ENCODE assay signal across 1 cellular context in genomic region chr14:60206837-60207533, GRCh38.
TF ChIP-seq lines count a peak whose summit lies in the region.

No MANE protein-coding gene starts in this region.

TF ChIP-seq in GM12878, 131 proteins besides CTCF, POLR2A, EP300 and RAD21 (continued from another document and continues in another):
- TF ChIP-seq, protein P1, sequence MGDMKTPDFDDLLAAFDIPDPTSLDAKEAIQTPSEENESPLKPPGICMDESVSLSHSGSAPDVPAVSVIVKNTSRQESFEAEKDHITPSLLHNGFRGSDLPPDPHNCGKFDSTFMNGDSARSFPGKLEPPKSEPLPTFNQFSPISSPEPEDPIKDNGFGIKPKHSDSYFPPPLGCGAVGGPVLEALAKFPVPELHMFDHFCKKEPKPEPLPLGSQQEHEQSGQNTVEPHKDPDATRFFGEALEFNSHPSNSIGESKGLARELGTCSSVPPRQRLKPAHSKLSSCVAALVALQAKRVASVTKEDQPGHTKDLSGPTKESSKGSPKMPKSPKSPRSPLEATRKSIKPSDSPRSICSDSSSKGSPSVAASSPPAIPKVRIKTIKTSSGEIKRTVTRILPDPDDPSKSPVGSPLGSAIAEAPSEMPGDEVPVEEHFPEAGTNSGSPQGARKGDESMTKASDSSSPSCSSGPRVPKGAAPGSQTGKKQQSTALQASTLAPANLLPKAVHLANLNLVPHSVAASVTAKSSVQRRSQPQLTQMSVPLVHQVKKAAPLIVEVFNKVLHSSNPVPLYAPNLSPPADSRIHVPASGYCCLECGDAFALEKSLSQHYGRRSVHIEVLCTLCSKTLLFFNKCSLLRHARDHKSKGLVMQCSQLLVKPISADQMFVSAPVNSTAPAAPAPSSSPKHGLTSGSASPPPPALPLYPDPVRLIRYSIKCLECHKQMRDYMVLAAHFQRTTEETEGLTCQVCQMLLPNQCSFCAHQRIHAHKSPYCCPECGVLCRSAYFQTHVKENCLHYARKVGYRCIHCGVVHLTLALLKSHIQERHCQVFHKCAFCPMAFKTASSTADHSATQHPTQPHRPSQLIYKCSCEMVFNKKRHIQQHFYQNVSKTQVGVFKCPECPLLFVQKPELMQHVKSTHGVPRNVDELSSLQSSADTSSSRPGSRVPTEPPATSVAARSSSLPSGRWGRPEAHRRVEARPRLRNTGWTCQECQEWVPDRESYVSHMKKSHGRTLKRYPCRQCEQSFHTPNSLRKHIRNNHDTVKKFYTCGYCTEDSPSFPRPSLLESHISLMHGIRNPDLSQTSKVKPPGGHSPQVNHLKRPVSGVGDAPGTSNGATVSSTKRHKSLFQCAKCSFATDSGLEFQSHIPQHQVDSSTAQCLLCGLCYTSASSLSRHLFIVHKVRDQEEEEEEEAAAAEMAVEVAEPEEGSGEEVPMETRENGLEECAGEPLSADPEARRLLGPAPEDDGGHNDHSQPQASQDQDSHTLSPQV (IDR thresholded peaks at IDR 0.05): no peak
- TF ChIP-seq ZZZ3 (IDR thresholded peaks at IDR 0.05; ENCODE audit: control insufficient read depth, insufficient read length, low read depth) (no peak), EGR1 (IDR thresholded peaks at IDR 0.05; ENCODE audit: borderline replicate concordance in 1 of 2, low read depth in 2 of 2, low read length in 2 of 2) (no peak), CUX1 (IDR thresholded peaks at IDR 0.05; ENCODE audit: insufficient replicate concordance, low read depth, low read length) (peak; percentile 96), RB1 (IDR thresholded peaks at IDR 0.05; ENCODE audit: borderline replicate concordance) (no peak), JUND (IDR thresholded peaks at IDR 0.05; ENCODE audit: low read depth, low read length) (no peak), FOS (IDR thresholded peaks at IDR 0.05; ENCODE audit: borderline replicate concordance, extremely low read depth, insufficient read length) (no peak), SPI1 (IDR thresholded peaks at IDR 0.05; ENCODE audit: borderline replicate concordance, insufficient read depth, low read depth, low read length) (no peak), ESRRA (IDR thresholded peaks at IDR 0.05; ENCODE audit: low read length) (no peak), FOXK2 (IDR thresholded peaks at IDR 0.05) (no peak), CBFB (IDR thresholded peaks at IDR 0.05; ENCODE audit: low read depth) (0 out of 2 replicates have a peak, but pooled peaks have one; percentile 44), ZNF207 (IDR thresholded peaks at IDR 0.05; ENCODE audit: borderline replicate concordance) (no peak), BHLHE40 (IDR thresholded peaks at IDR 0.05; ENCODE audit: borderline replicate concordance in 1 of 2, low read depth in 2 of 2, low read length in 1 of 2) (0 out of 4 replicates have a peak, but pooled peaks of 1 of the 2 experiments have one; percentile 12), NFYA (IDR thresholded peaks at IDR 0.05; ENCODE audit: borderline replicate concordance, low read depth, low read length) (no peak), SMAD5 (IDR thresholded peaks at IDR 0.05; ENCODE audit: low read depth) (no peak; the same call in 1 of the 2 replicates), CHD2 (IDR thresholded peaks at IDR 0.05; ENCODE audit: borderline replicate concordance, low read depth, low read length) (no peak), HDAC2 (IDR thresholded peaks at IDR 0.05) (no peak), USF2 (IDR thresholded peaks at IDR 0.05; ENCODE audit: borderline replicate concordance, low read depth, low read length) (no peak), POU2F2 (IDR thresholded peaks at IDR 0.05; ENCODE audit: borderline replicate concordance, low read depth, low read length) (peak; percentile 42; the same call in 1 of the 3 replicates), MTA2 (IDR thresholded peaks at IDR 0.05; ENCODE audit: low read depth) (peak; percentile 87), E2F4 (IDR thresholded peaks at IDR 0.05; ENCODE audit: low read depth, low read length) (no peak), NR2F1 (conservative IDR thresholded peaks at IDR 0.05) (peak; percentile 77), CEBPB (IDR thresholded peaks at IDR 0.05; ENCODE audit: borderline replicate concordance in 1 of 2, low read depth in 2 of 2, low read length in 2 of 2) (peak; percentile 68 to 72; a peak in 3 of 4 replicates), ZNF24 (IDR thresholded peaks at IDR 0.05) (no peak), RELA (IDR thresholded peaks at IDR 0.05; ENCODE audit: borderline replicate concordance, partially characterized antibody) (peak; percentile 75), CHD4 (IDR thresholded peaks at IDR 0.05) (no peak), ATF7 (IDR thresholded peaks at IDR 0.05; ENCODE audit: low read depth) (peak; percentile 83; the same call in 1 of the 2 replicates), FOXM1 (IDR thresholded peaks at IDR 0.05; ENCODE audit: low read depth, low read length) (peak; percentile 91; the same call in 1 of the 2 replicates), WRNIP1 (IDR thresholded peaks at IDR 0.05; ENCODE audit: borderline replicate concordance, low read depth, low read length) (no peak; the same call in 1 of the 2 replicates), EED (IDR thresholded peaks at IDR 0.05; ENCODE audit: low read depth) (peak; percentile 89), TBL1XR1 (IDR thresholded peaks at IDR 0.05; ENCODE audit: low read depth, low read length) (no peak), PRDM15 (CRISPR knock-in tag; IDR thresholded peaks at IDR 0.05) (no peak), ASH2L (IDR thresholded peaks at IDR 0.05; ENCODE audit: borderline replicate concordance, low read depth) (no peak), MXI1 (IDR thresholded peaks at IDR 0.05; ENCODE audit: low read depth, low read length) (no peak), IRF5 (IDR thresholded peaks at IDR 0.05; ENCODE audit: borderline replicate concordance) (no peak), IRF4 (IDR thresholded peaks at IDR 0.05; ENCODE audit: low read depth, low read length) (peak; percentile 57; the same call in 1 of the 2 replicates), DPF2 (IDR thresholded peaks at IDR 0.05) (no peak), MYC (IDR thresholded peaks at IDR 0.05; ENCODE audit: insufficient read depth, insufficient read length, insufficient replicate concordance, low read length, severe bottlenecking) (no peak)
- TF ChIP-seq, protein P2, sequence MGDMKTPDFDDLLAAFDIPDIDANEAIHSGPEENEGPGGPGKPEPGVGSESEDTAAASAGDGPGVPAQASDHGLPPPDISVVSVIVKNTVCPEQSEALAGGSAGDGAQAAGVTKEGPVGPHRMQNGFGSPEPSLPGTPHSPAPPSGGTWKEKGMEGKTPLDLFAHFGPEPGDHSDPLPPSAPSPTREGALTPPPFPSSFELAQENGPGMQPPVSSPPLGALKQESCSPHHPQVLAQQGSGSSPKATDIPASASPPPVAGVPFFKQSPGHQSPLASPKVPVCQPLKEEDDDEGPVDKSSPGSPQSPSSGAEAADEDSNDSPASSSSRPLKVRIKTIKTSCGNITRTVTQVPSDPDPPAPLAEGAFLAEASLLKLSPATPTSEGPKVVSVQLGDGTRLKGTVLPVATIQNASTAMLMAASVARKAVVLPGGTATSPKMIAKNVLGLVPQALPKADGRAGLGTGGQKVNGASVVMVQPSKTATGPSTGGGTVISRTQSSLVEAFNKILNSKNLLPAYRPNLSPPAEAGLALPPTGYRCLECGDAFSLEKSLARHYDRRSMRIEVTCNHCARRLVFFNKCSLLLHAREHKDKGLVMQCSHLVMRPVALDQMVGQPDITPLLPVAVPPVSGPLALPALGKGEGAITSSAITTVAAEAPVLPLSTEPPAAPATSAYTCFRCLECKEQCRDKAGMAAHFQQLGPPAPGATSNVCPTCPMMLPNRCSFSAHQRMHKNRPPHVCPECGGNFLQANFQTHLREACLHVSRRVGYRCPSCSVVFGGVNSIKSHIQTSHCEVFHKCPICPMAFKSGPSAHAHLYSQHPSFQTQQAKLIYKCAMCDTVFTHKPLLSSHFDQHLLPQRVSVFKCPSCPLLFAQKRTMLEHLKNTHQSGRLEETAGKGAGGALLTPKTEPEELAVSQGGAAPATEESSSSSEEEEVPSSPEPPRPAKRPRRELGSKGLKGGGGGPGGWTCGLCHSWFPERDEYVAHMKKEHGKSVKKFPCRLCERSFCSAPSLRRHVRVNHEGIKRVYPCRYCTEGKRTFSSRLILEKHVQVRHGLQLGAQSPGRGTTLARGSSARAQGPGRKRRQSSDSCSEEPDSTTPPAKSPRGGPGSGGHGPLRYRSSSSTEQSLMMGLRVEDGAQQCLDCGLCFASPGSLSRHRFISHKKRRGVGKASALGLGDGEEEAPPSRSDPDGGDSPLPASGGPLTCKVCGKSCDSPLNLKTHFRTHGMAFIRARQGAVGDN (IDR thresholded peaks at IDR 0.05): no peak; the same call in 1 of the 2 replicates
- TF ChIP-seq, protein P3, sequence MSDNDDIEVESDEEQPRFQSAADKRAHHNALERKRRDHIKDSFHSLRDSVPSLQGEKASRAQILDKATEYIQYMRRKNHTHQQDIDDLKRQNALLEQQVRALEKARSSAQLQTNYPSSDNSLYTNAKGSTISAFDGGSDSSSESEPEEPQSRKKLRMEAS (IDR thresholded peaks at IDR 0.05; ENCODE audit: low read depth, low read length): no peak
